Comparison of ENCODE assay signal across 8 cellular contexts in genomic region chr4:146638801-146639351, GRCh38. TPM values are rescaled to one million over a fixed set of nuclear protein-coding genes. Genes with fewer than 3 reads are reported as not detected.
A peak's percentile ranks its signal among the peaks of the same experiment; 100 is the strongest.
DNase-seq lines count a peak whose midpoint lies in the region; ATAC-seq and TF ChIP-seq lines count a peak whose summit lies in the region.
"Had no signal": no experiment of that assay in that cellular context is flagged by ENCODE, and none has a peak within 500 bp of the region (broad histone marks: within the 10 kb centered on the region; RNA-seq: fewer than 3 reads in every experiment).

A gene with protein sequence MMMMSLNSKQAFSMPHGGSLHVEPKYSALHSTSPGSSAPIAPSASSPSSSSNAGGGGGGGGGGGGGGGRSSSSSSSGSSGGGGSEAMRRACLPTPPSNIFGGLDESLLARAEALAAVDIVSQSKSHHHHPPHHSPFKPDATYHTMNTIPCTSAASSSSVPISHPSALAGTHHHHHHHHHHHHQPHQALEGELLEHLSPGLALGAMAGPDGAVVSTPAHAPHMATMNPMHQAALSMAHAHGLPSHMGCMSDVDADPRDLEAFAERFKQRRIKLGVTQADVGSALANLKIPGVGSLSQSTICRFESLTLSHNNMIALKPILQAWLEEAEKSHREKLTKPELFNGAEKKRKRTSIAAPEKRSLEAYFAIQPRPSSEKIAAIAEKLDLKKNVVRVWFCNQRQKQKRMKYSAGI (plus strand): TSS chr4:146638893. CDS start chr4:146639141, 248 bp downstream.

- H3K27me3 Mint-ChIP-seq in endothelial cell (ENCODE audit: unreplicated experiment) = peaks cover 30% of the 10 kb centered on the region

- no peak within 1 kb of the TSS for H3K27ac Mint-ChIP-seq in endothelial cell (ENCODE audit: unreplicated experiment)

- H3K9me3 Mint-ChIP-seq in endothelial cell (ENCODE audit: unreplicated experiment) = no peaks in the 10 kb centered on the region

- H3K36me3 Mint-ChIP-seq in endothelial cell (ENCODE audit: low read depth, unreplicated experiment) = peaks cover 5% of the 10 kb centered on the region

- peak within 1 kb of the TSS; percentile 56 for H3K4me2 ChIP-seq in parathyroid adenoma (ENCODE audit: low read length)

- TF ChIP-seq CTCF in endothelial cell (IDR thresholded peaks at IDR 0.05; ENCODE audit: unreplicated experiment) (no peak), parathyroid adenoma (IDR thresholded peaks at IDR 0.05) (no peak)

- H3K4me1 ChIP-seq in ES-I3 (ENCODE audit: insufficient read depth, low read length) = no peaks in the 10 kb centered on the region
- H3K4me1 ChIP-seq in parathyroid adenoma = no peaks in the 10 kb centered on the region

- peaks cover 4% of the 10 kb centered on the region for H3K27me3 ChIP-seq in parathyroid adenoma (ENCODE audit: control insufficient read depth, insufficient read depth, low read length)

- H3K4me1 Mint-ChIP-seq in endothelial cell (ENCODE audit: unreplicated experiment) = peaks cover 31% of the 10 kb centered on the region

- peak within 1 kb of the TSS; percentile 93 for H3K4me3 Mint-ChIP-seq in endothelial cell (ENCODE audit: unreplicated experiment)

- no peak within 1 kb of the TSS for H2AFZ ChIP-seq in parathyroid adenoma

- no peak within 1 kb of the TSS for H3K4me3 ChIP-seq in parathyroid adenoma (ENCODE audit: low read depth, low read length)

- DNase-seq in NCI-H1105 (lab: John Stamatoyannopoulos, UW) (peak; percentile 20), endothelial cell (ENCODE audit: low spot score) (peak; percentile 58), kidney glomerular epithelial cell (lab: John Stamatoyannopoulos, UW) (no peak), NCI-H526 treated with DMSO at 0.1 percent for 48 hours (lab: John Stamatoyannopoulos, UW) (no peak)

- peak within 1 kb of the TSS; percentile 27; the same call in 1 of the 2 replicates for H3K9ac ChIP-seq in ES-I3 (ENCODE audit: low read depth, low read length)
- H3K9ac ChIP-seq in parathyroid adenoma = no peak within 1 kb of the TSS

- H3K79me2 ChIP-seq in parathyroid adenoma = no peaks in the 10 kb centered on the region

- no peak for ATAC-seq in HG02763 (IDR thresholded peaks at IDR 0.05; ENCODE audit: unreplicated experiment)

- no peaks in the 10 kb centered on the region for H3K9me3 ChIP-seq in ES-I3 (ENCODE audit: control insufficient read depth, insufficient read depth, low read length)
- no peaks in the 10 kb centered on the region for H3K9me3 ChIP-seq in parathyroid adenoma (ENCODE audit: control insufficient read depth, low read length)

- H3K27ac ChIP-seq in parathyroid adenoma = no peak within 1 kb of the TSS

- H3K36me3 ChIP-seq in ES-I3 (ENCODE audit: insufficient read depth, low read length) (no peaks in the 10 kb centered on the region), parathyroid adenoma (ENCODE audit: control insufficient read depth, insufficient read depth, low read length) (no peaks in the 10 kb centered on the region)

RNA-seq across cellular contexts. Expression of the gene that starts here (rescaled TPM):
- total RNA-seq in endothelial cell (ENCODE audit: unreplicated experiment) = 0.59 TPM
- total RNA-seq: glomerular endothelial cell had no signal

Comparison
In these comparisons a context has a peak if more than half of its experiments do, and no peak if none do; other contexts are left out.
1. Peak in DNase-seq in endothelial cell; RNA of the gene not detected or under 1 TPM.